Comparison of ENCODE assay signal across 26 cellular contexts in genomic region chr13:31223215-31223614, GRCh38.
"Had no signal": no experiment of that assay in that cellular context is flagged by ENCODE, and none has a peak within 500 bp of the region (broad histone marks: within the 10 kb centered on the region; RNA-seq: fewer than 3 reads in every experiment).

No MANE protein-coding gene starts in this region.

- H3K4me2 ChIP-seq: hepatocyte, neural progenitor cell had no signal

- H3K4me3 ChIP-seq: hepatocyte, lung, neural progenitor cell, psoas muscle, skin epidermis, stomach, testis, thyroid gland, transverse colon, upper lobe of left lung, vagina had no signal

- H3K9ac ChIP-seq: neural progenitor cell, parathyroid adenoma had no signal

- H3K27me3 ChIP-seq: hepatocyte, neural progenitor cell, neutrophil, stomach, testis, thyroid gland, transverse colon, upper lobe of left lung, vagina had no signal

- ATAC-seq: natural killer cell; psoas muscle; sciatic nerve; stimulated activated naive B cell treated with anti-CD40 and anti-IgM and Interleukin-4, amounts not matched to agents 10 μg/mL and 1 μg/mL and 100 μg/mL, for 72 hours; stimulated activated naive CD8-positive, alpha-beta T cell treated with anti-CD3 and anti-CD28 coated beads, Interleukin-15, Interleukin-2, amounts not matched to agents 100 U/mL and 50 U/mL, for 24 hours had no signal

- DNase-seq: islet precursor cell; mesendoderm; naive B cell; natural killer cell; nephron progenitor cell; occipital lobe; psoas muscle; stimulated activated CD4-positive, alpha-beta T cell treated with anti-CD3 and anti-CD28 coated beads, Interleukin-12 subunit alpha, Interleukin-12 subunit beta, amount 100 ng/mL, for 4 hours; stimulated activated CD4-positive, alpha-beta T cell treated with anti-CD3 and anti-CD28 coated beads, Interleukin-15, amount 100 ng/mL, for 24 hours; stimulated activated CD4-positive, alpha-beta T cell treated with anti-CD3 and anti-CD28 coated beads, Interleukin-2, amount 100 ng/mL, for 24 hours; stimulated activated CD4-positive, alpha-beta T cell treated with anti-CD3 and anti-CD28 coated beads, Interleukin-4, amount 100 ng/mL, for 1 hour; stimulated activated naive B cell treated with anti-CD40 and anti-IgM and Interleukin-4, amounts not matched to agents 10 μg/mL and 1 μg/mL and 100 μg/mL, for 72 hours; stimulated activated naive CD8-positive, alpha-beta T cell treated with anti-CD3 and anti-CD28 coated beads, Interleukin-15, Interleukin-2, amounts not matched to agents 100 U/mL and 50 U/mL, for 24 hours; stomach; testis; thyroid gland; transverse colon; upper lobe of left lung had no signal

- H2AFZ ChIP-seq: hepatocyte, neural progenitor cell, parathyroid adenoma had no signal

- H3K9me3 ChIP-seq: neutrophil, psoas muscle, stomach, testis, thyroid gland, transverse colon, upper lobe of left lung, vagina had no signal

- H3K4me1 ChIP-seq: parathyroid adenoma, psoas muscle, stomach, testis, thyroid gland, transverse colon, upper lobe of left lung, vagina had no signal

- H3K27ac ChIP-seq: hepatocyte, neural progenitor cell, neutrophil, parathyroid adenoma, psoas muscle, skin epidermis, stomach, testis, thyroid gland, transverse colon, upper lobe of left lung, vagina had no signal

- H3K36me3 ChIP-seq: neural progenitor cell, neutrophil, thyroid gland, transverse colon, upper lobe of left lung, vagina had no signal
